In genomic region chr6:44411141-44411540, GRCh38 we compare ENCODE assay signal across 22 cellular contexts. TPM values are rescaled to one million over a fixed set of nuclear protein-coding genes. Genes with fewer than 3 reads are reported as not detected.
DNase-seq lines count a peak whose midpoint lies in the region; ATAC-seq and TF ChIP-seq lines count a peak whose summit lies in the region.
"Had no signal": no experiment of that assay in that cellular context is flagged by ENCODE, and none has a peak within 500 bp of the region (broad histone marks: within the 10 kb centered on the region; RNA-seq: fewer than 3 reads in every experiment).

No MANE protein-coding gene starts in this region.

- H3K79me2 ChIP-seq in SK-N-SH (ENCODE audit: insufficient read depth): peaks cover 58% of the 10 kb centered on the region

- no peak for ATAC-seq in activated B cell treated with CpG ODN at 0.5 μM for 24 hours (ENCODE audit: low read depth)
- ATAC-seq: stimulated activated naive CD8-positive, alpha-beta T cell treated with anti-CD3 and anti-CD28 coated beads, Interleukin-15, amount 100 ng/mL, for 72 hours had no signal

- TF ChIP-seq CTCF in activated B cell treated with CpG ODN at 0.5 μM for 24 hours (IDR thresholded peaks at IDR 0.05) (no peak), progenitor cell of endocrine pancreas (IDR thresholded peaks at IDR 0.05; ENCODE audit: unreplicated experiment) (no peak), SK-N-SH (IDR thresholded peaks at IDR 0.05) (no peak)

- peaks cover 34% of the 10 kb centered on the region for H3K4me1 Mint-ChIP-seq in activated CD4-positive, alpha-beta T cell treated with anti-CD3 and anti-CD28 coated beads, Interleukin-2, amount 10 ng/mL, durations not matched to agents 24 days and 14 days
- H3K4me1 Mint-ChIP-seq in activated B cell treated with CpG ODN at 0.5 μM for 24 hours: peaks cover 17% of the 10 kb centered on the region
- H3K4me1 Mint-ChIP-seq in progenitor cell of endocrine pancreas (ENCODE audit: low read depth): peaks cover 3% of the 10 kb centered on the region

- H3K4me3 ChIP-seq in SK-N-SH (ENCODE audit: low read depth in 2 of 2, low read length in 1 of 2): no peak overlapping the region
- H3K4me3 ChIP-seq: breast epithelium, left ventricle myocardium inferior, PC-9, spleen, tibial nerve had no signal

- no peak overlapping the region for H3K9ac ChIP-seq in SK-N-SH

- no peaks in the 10 kb centered on the region for H3K27me3 Mint-ChIP-seq in activated CD4-positive, alpha-beta T cell treated with anti-CD3 and anti-CD28 coated beads, Interleukin-2, amount 10 ng/mL, durations not matched to agents 24 days and 14 days
- H3K27me3 Mint-ChIP-seq in activated B cell treated with CpG ODN at 0.5 μM for 24 hours (no peaks in the 10 kb centered on the region), progenitor cell of endocrine pancreas (no peaks in the 10 kb centered on the region)
- H3K27me3 Mint-ChIP-seq: stimulated activated naive CD8-positive, alpha-beta T cell treated with anti-CD3 and anti-CD28 coated beads, Interleukin-15, amount 100 ng/mL, for 72 hours had no signal

- TF ChIP-seq RAD21 in SK-N-SH (IDR thresholded peaks at IDR 0.05; ENCODE audit: low read length): no peak

- 100% methylated on average over 1 of the region's 1 CpG for WGBS in SK-N-SH (ENCODE audit: low lambda C conversion rate)

- TF ChIP-seq EP300 in SK-N-SH (IDR thresholded peaks at IDR 0.05; ENCODE audit: borderline replicate concordance in 1 of 2, low read depth in 1 of 2, low read length in 1 of 2): no peak

- H4K20me1 ChIP-seq in SK-N-SH (ENCODE audit: insufficient read depth): no peaks in the 10 kb centered on the region

- peaks cover 4% of the 10 kb centered on the region for H3K9me3 Mint-ChIP-seq in activated CD4-positive, alpha-beta T cell treated with anti-CD3 and anti-CD28 coated beads, Interleukin-2, amount 10 ng/mL, durations not matched to agents 24 days and 14 days
- peaks cover 3% of the 10 kb centered on the region for H3K9me3 Mint-ChIP-seq in activated B cell treated with CpG ODN at 0.5 μM for 24 hours
- H3K9me3 Mint-ChIP-seq in progenitor cell of endocrine pancreas (ENCODE audit: low read depth): no peaks in the 10 kb centered on the region

- H3K27me3 ChIP-seq in SK-N-SH (ENCODE audit: insufficient read depth): no peaks in the 10 kb centered on the region
- H3K27me3 ChIP-seq: breast epithelium, spleen, tibial nerve had no signal

- CTCF ChIA-PET in activated B cell treated with CpG ODN at 0.5 μM for 24 hours (lab: Charles Lee) (no interaction called here), SK-N-SH (lab: Yijun Ruan, JAX) (no interaction called here)

- no peak overlapping the region for H3K4me3 Mint-ChIP-seq in activated CD4-positive, alpha-beta T cell treated with anti-CD3 and anti-CD28 coated beads, Interleukin-2, amount 10 ng/mL, durations not matched to agents 24 days and 14 days
- H3K4me3 Mint-ChIP-seq in activated B cell treated with CpG ODN at 0.5 μM for 24 hours: no peak overlapping the region
- no peak overlapping the region for H3K4me3 Mint-ChIP-seq in progenitor cell of endocrine pancreas (ENCODE audit: low read depth)
- H3K4me3 Mint-ChIP-seq: stimulated activated naive CD8-positive, alpha-beta T cell treated with anti-CD3 and anti-CD28 coated beads, Interleukin-15, amount 100 ng/mL, for 72 hours had no signal

- peaks cover 43 to 71% of the 10 kb centered on the region in 2 experiments for H3K36me3 ChIP-seq in SK-N-SH (replicated peaks in 1 of 2; ENCODE audit: control insufficient read depth in 1 of 2, insufficient read depth in 2 of 2, low read length in 1 of 2)

- H3K36me3 Mint-ChIP-seq in activated CD4-positive, alpha-beta T cell treated with anti-CD3 and anti-CD28 coated beads, Interleukin-2, amount 10 ng/mL, durations not matched to agents 24 days and 14 days (ENCODE audit: low read depth): peaks cover 83% of the 10 kb centered on the region
- H3K36me3 Mint-ChIP-seq in activated B cell treated with CpG ODN at 0.5 μM for 24 hours (ENCODE audit: low read depth) (peaks cover 91% of the 10 kb centered on the region), progenitor cell of endocrine pancreas (ENCODE audit: insufficient read depth) (peaks cover 45% of the 10 kb centered on the region)

- intact Hi-C loops in activated CD4-positive, alpha-beta T cell treated with anti-CD3 and anti-CD28 coated beads, Interleukin-2, amount 10 ng/mL, durations not matched to agents 24 days and 14 days (cut with micrococcal nuclease): no loop called here
- intact Hi-C loops in activated B cell treated with CpG ODN at 0.5 μM for 24 hours (cut with micrococcal nuclease): no loop called here

- POLR2A ChIA-PET in activated B cell treated with CpG ODN at 0.5 μM for 24 hours (lab: Charles Lee): no interaction called here
- POLR2A ChIA-PET in SK-N-SH (lab: Yijun Ruan, JAX): no interaction called here

- peak overlapping the region; percentile 6 for H3K27ac Mint-ChIP-seq in activated CD4-positive, alpha-beta T cell treated with anti-CD3 and anti-CD28 coated beads, Interleukin-2, amount 10 ng/mL, durations not matched to agents 24 days and 14 days
- H3K27ac Mint-ChIP-seq in activated B cell treated with CpG ODN at 0.5 μM for 24 hours (peak overlapping the region; percentile 2), progenitor cell of endocrine pancreas (peak overlapping the region; percentile 47)
- H3K27ac Mint-ChIP-seq: stimulated activated naive CD8-positive, alpha-beta T cell treated with anti-CD3 and anti-CD28 coated beads, Interleukin-15, amount 100 ng/mL, for 72 hours had no signal

- H3K4me1 ChIP-seq in SK-N-SH (ENCODE audit: control insufficient read depth in 1 of 2, insufficient read depth in 2 of 2, low read depth in 1 of 2, low read length in 1 of 2): peaks cover under 1 to 3% of the 10 kb centered on the region in 2 experiments; a peak in 1 of 4 replicates
- H3K4me1 ChIP-seq: breast epithelium had no signal

- peak; percentile 36 for DNase-seq in activated CD4-positive, alpha-beta T cell treated with anti-CD3 and anti-CD28 coated beads, Interleukin-2, amount 10 ng/mL, durations not matched to agents 24 days and 14 days
- no peak for DNase-seq in activated CD4-positive, alpha-beta T cell treated with anti-CD3 and anti-CD28 coated beads for 1 hour
- DNase-seq in activated B cell treated with CpG ODN at 0.5 μM for 24 hours (no peak), fibroblast of peridontal ligament (ENCODE audit: extremely low read depth) (peak; percentile 49), progenitor cell of endocrine pancreas (ENCODE audit: low spot score, unreplicated experiment) (no peak), NCI-H1417 (lab: John Stamatoyannopoulos, UW) (no peak), medulla oblongata (ENCODE audit: extremely low spot score) (no peak), SK-N-SH (no peak)
- DNase-seq: AML-193; dermis blood vessel endothelial cell; DND-41; left ventricle myocardium inferior; NCI-H1092; NCI-H1930; PC-9; SHP77 treated with DMSO at 0.1 percent for 48 hours; spleen; stimulated activated CD4-positive, alpha-beta T cell treated with anti-CD3 and anti-CD28 coated beads, Interleukin-4, amount 100 ng/mL, for 1 hour; stimulated activated naive CD8-positive, alpha-beta T cell treated with anti-CD3 and anti-CD28 coated beads, Interleukin-15, amount 100 ng/mL, for 72 hours had no signal

- H2AFZ ChIP-seq in SK-N-SH (ENCODE audit: low read depth): no peak overlapping the region
- H2AFZ ChIP-seq: PC-9 had no signal

- H3K9me3 ChIP-seq in SK-N-SH: no peaks in the 10 kb centered on the region
- H3K9me3 ChIP-seq: breast epithelium, left ventricle myocardium inferior had no signal

- no peak overlapping the region for H3K27ac ChIP-seq in SK-N-SH (ENCODE audit: low read depth in 2 of 2, low read length in 1 of 2)
- H3K27ac ChIP-seq: 22Rv1, breast epithelium, left ventricle myocardium inferior, PC-9, spleen, tibial nerve had no signal

- no peak overlapping the region for H3K4me2 ChIP-seq in SK-N-SH
- H3K4me2 ChIP-seq: PC-9 had no signal

- H3F3A ChIP-seq in SK-N-SH (replicated peaks; ENCODE audit: insufficient read depth): peaks cover 6% of the 10 kb centered on the region

- no peaks in the 10 kb centered on the region for H3K9me2 ChIP-seq in SK-N-SH

TF ChIP-seq in SK-N-SH, 30 proteins besides CTCF, POLR2A, EP300 and RAD21 (continues in another document):
- TF ChIP-seq RCOR1 (IDR thresholded peaks at IDR 0.05; ENCODE audit: low read length) (no peak), CHD2 (IDR thresholded peaks at IDR 0.05; ENCODE audit: low read length, partially characterized antibody) (no peak), RXRA (IDR thresholded peaks at IDR 0.05; ENCODE audit: borderline replicate concordance, low read depth) (no peak), USF2 (IDR thresholded peaks at IDR 0.05; ENCODE audit: borderline replicate concordance, low read depth, low read length) (no peak), MXI1 (IDR thresholded peaks at IDR 0.05; ENCODE audit: low read depth, low read length) (no peak), MEF2A (IDR thresholded peaks at IDR 0.05; ENCODE audit: borderline replicate concordance, low read depth) (no peak), SMC3 (IDR thresholded peaks at IDR 0.05; ENCODE audit: low read depth, low read length) (no peak), TCF12 (IDR thresholded peaks at IDR 0.05) (no peak), POLR2AphosphoS5 (IDR thresholded peaks at IDR 0.05; ENCODE audit: low read depth, low read length) (no peak), FOXJ3 (CRISPR knock-in tag; IDR thresholded peaks at IDR 0.05) (no peak), TEAD4 (IDR thresholded peaks at IDR 0.05; ENCODE audit: borderline replicate concordance, insufficient read depth) (no peak), FOXM1 (IDR thresholded peaks at IDR 0.05; ENCODE audit: low read depth) (no peak), EZH2phosphoT487 (IDR thresholded peaks at IDR 0.05; ENCODE audit: borderline replicate concordance, low read depth) (no peak), RFX5 (IDR thresholded peaks at IDR 0.05; ENCODE audit: low read length) (no peak), JUND (IDR thresholded peaks at IDR 0.05) (no peak)

RNA-seq across cellular contexts. Expression of gene CDC5L, which starts 23.6 kb away (rescaled TPM):
- 25.5 and 26.5 TPM in 2 replicates for total RNA-seq in activated CD4-positive, alpha-beta T cell treated with anti-CD3 and anti-CD28 coated beads, Interleukin-2, amount 10 ng/mL, durations not matched to agents 24 days and 14 days
- total RNA-seq in activated B cell treated with CpG ODN at 0.5 μM for 24 hours (20.0 and 20.2 TPM in 2 replicates), progenitor cell of endocrine pancreas (30.4 and 30.5 TPM in 2 replicates)
- polyA plus RNA-seq in SK-N-SH (2012; rRNA removed): 6.0 and 7.3 TPM in 2 replicates
- 8.3 and 9.5 TPM in 2 replicates for polyA plus RNA-seq in SK-N-SH (2012; cell fraction: cytosol; rRNA removed)
- polyA plus RNA-seq in SK-N-SH (2012; cell fraction: nucleus; rRNA removed): 3.1 and 5.9 TPM in 2 replicates

Comparison
In these comparisons a context has a peak if more than half of its experiments do, and no peak if none do; other contexts are left out.
1. DNase-seq: peak in activated CD4-positive, alpha-beta T cell treated with anti-CD3 and anti-CD28 coated beads, Interleukin-2, amount 10 ng/mL, durations not matched to agents 24 days and 14 days (single experiment) and fibroblast of peridontal ligament (single experiment); none in activated CD4-positive, alpha-beta T cell treated with anti-CD3 and anti-CD28 coated beads for 1 hour (single experiment), activated B cell treated with CpG ODN at 0.5 μM for 24 hours (single experiment), progenitor cell of endocrine pancreas (single experiment), NCI-H1417 (0 of 3), medulla oblongata (single experiment) and SK-N-SH (single experiment).
2. Peak in every context shown above with its lines, with median percentiles within 50 percentile points of each other: H3K27ac Mint-ChIP-seq.